In the genomic region with DNA sequence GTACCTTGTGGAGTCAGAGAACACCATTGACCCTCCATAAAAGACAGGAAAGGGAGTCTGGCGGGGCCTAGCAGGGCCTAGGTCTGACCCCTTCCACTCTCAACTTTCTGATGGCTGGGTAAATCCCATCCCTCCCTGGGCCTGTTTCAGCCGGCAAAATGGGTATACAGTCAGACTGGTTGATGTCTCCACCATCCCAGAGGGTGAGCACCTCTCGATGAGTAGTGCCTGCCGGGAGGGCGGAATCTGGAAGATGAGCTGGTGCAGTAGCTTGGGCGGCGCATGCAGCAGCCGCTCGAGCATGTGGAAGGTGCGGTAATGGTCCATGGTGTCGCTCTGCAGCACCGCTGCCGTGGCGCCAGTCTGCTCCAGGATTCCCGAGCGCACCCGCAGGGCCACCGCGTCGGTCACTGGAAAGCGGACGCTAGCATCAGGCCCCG, we compare ENCODE assay signal across 8 cellular contexts.
A peak's percentile ranks its signal among the peaks of the same experiment; 100 is the strongest.
DNase-seq lines count a peak whose midpoint lies in the region; ATAC-seq and TF ChIP-seq lines count a peak whose summit lies in the region.

No MANE protein-coding gene starts in this region.

- H3K79me2 ChIP-seq in MM.1S (ENCODE audit: low read length): peaks cover 41% of the 10 kb centered on the region

- peak overlapping the region; percentile 63; the same call in 1 of the 2 replicates for H3K9ac ChIP-seq in MM.1S (ENCODE audit: low read length)
- H3K9ac ChIP-seq in mucosa of stomach (ENCODE audit: low read length): peak overlapping the region; percentile 72

- H3K36me3 ChIP-seq in MM.1S (replicated peaks; ENCODE audit: insufficient read depth, low read length) (peaks cover 8% of the 10 kb centered on the region), mucosa of stomach (ENCODE audit: control insufficient read depth, insufficient read depth, low read length) (peaks cover 15% of the 10 kb centered on the region)

- H3K4me1 ChIP-seq in MM.1S (ENCODE audit: low read length): peaks cover 34% of the 10 kb centered on the region
- H3K4me1 ChIP-seq in mucosa of stomach (ENCODE audit: control insufficient read depth, insufficient read depth, low read length): peaks cover 70% of the 10 kb centered on the region

- DNase-seq in EH (ENCODE audit: low read depth): peak; percentile 67
- DNase-seq in MM.1S: peak; percentile 38
- DNase-seq in cardiac fibroblast (ENCODE audit: low read depth in 2 of 2): peak in 1 of 2 donors; percentile 61
- DNase-seq in NCI-H1417 (lab: John Stamatoyannopoulos, UW): no peak
- no peak for DNase-seq in putamen (ENCODE audit: low spot score)
- no peak for DNase-seq in GM19240 (ENCODE audit: insufficient read length, low spot score)

- H3F3A ChIP-seq in MM.1S (ENCODE audit: insufficient read depth, low read length): peaks cover 23% of the 10 kb centered on the region

- H3K9me3 ChIP-seq in MM.1S (replicated peaks; ENCODE audit: insufficient read depth, low read length) (no peaks in the 10 kb centered on the region), mucosa of stomach (ENCODE audit: control insufficient read depth, low read length) (no peaks in the 10 kb centered on the region)

- peak overlapping the region; percentile 100 for H3K4me2 ChIP-seq in MM.1S (ENCODE audit: low read depth, low read length)

- no peaks in the 10 kb centered on the region for H3K9me2 ChIP-seq in MM.1S (replicated peaks; ENCODE audit: insufficient read depth, low read length)

- H3K27ac ChIP-seq in MM.1S (ENCODE audit: low read length): peak overlapping the region; percentile 27; the same call in 1 of the 2 replicates

- no peaks in the 10 kb centered on the region for H3K27me3 ChIP-seq in MM.1S (replicated peaks; ENCODE audit: insufficient read depth, low read length)
- H3K27me3 ChIP-seq in mucosa of stomach (ENCODE audit: control insufficient read depth, insufficient read depth, low read length): no peaks in the 10 kb centered on the region

- H4K20me1 ChIP-seq in MM.1S (ENCODE audit: insufficient read depth, low read length): no peaks in the 10 kb centered on the region

- H3K4me3 ChIP-seq in MM.1S (ENCODE audit: low read length) (peak overlapping the region; percentile 98), cardiac fibroblast (replicated peaks in 1 of 2; ENCODE audit: low read depth in 2 of 2, low read length in 2 of 2) (peak overlapping the region; percentile 79 to 89), mucosa of stomach (ENCODE audit: low read length) (peak overlapping the region; percentile 90)

- TF ChIP-seq CTCF in MM.1S (IDR thresholded peaks at IDR 0.05; ENCODE audit: low read length): no peak
- no peak for TF ChIP-seq CTCF in cardiac fibroblast (IDR thresholded peaks at IDR 0.05; ENCODE audit: low read depth, low read length)

- H2AFZ ChIP-seq in MM.1S (ENCODE audit: low read length): peak overlapping the region; percentile 96

- ATAC-seq in HG03025 (IDR thresholded peaks at IDR 0.05; ENCODE audit: low FRiP score, unreplicated experiment): no peak

Comparison
In these comparisons a context has a peak if more than half of its experiments do, and no peak if none do; other contexts are left out.
1. DNase-seq: peak in EH (single experiment) and MM.1S (single experiment); none in NCI-H1417 (0 of 3), putamen (single experiment) and GM19240 (single experiment).
2. Peak in every context shown above with its lines, with median percentiles within 50 percentile points of each other: H3K4me3 ChIP-seq.